ENCODE assay signal across 17 cellular contexts in the genomic region with DNA sequence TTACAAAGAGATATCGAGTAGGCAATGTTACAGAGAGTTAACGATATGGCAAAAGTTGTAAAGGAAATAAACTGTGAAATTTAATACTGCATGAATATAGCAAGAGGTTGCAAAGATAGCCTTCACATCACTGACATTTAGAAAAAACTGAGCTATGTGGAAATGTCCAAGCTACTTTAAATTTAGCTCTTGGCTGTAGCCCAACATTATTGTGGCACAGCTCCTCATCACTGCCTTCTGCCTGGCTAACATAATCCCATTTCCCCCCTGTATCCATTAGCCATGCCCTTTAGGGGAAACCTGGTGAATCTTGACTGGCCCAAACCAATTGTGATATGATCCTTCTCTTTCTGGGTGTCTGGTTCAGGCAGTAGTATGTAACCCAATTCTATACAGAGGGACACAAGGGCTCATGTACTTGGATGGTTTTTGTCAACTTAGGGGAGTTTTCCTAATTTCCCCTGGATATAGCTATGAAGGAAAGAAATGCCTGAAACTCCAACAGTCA.
DNase-seq lines count a peak whose midpoint lies in the region; ATAC-seq and TF ChIP-seq lines count a peak whose summit lies in the region.
"Had no signal": no experiment of that assay in that cellular context is flagged by ENCODE, and none has a peak within 500 bp of the region (broad histone marks: within the 10 kb centered on the region; RNA-seq: fewer than 3 reads in every experiment).

No MANE protein-coding gene starts in this region.

- H3K4me3 ChIP-seq in RWPE2 (ENCODE audit: severe bottlenecking) (no peak overlapping the region), upper lobe of right lung (no peak overlapping the region)
- H3K4me3 ChIP-seq: K562 had no signal

- no peaks in the 10 kb centered on the region for H3K36me3 ChIP-seq in RWPE2 (ENCODE audit: low read depth)
- no peaks in the 10 kb centered on the region for H3K36me3 ChIP-seq in upper lobe of right lung

- H3K9me3 ChIP-seq in RWPE2 (ENCODE audit: severe bottlenecking) (peaks cover 2% of the 10 kb centered on the region), upper lobe of right lung (no peaks in the 10 kb centered on the region)

- peak; percentile 8 for DNase-seq in A172 (ENCODE audit: low spot score)
- DNase-seq in AG20443 (ENCODE audit: low spot score) = peak; percentile 18
- DNase-seq in RWPE2 (ENCODE audit: low spot score) = no peak
- peak; percentile 10 for DNase-seq in cerebellar cortex (ENCODE audit: low spot score)
- DNase-seq in upper lobe of right lung = no peak
- DNase-seq in Right ventricle myocardium superior = no peak
- no peak for DNase-seq in SW480 (ENCODE audit: low spot score)
- DNase-seq: COR-L47; NCI-H1048; NCI-H146; NCI-H2081 treated with DMSO at 0.1 percent for 48 hours; NCI-H524 treated with DMSO at 0.1 percent for 48 hours; NK-92 treated with Interleukin-12 subunit alpha and Interleukin-12 subunit beta, amount 100 ng/mL, for 24 hours; OCI-M1 had no signal

- ATAC-seq in RWPE2 (ENCODE audit: low read depth) (peak; percentile 20; the same call in 1 of the 3 replicates), upper lobe of right lung (no peak), HG02588 (IDR thresholded peaks at IDR 0.05; ENCODE audit: unreplicated experiment) (no peak), Right ventricle myocardium superior (ENCODE audit: poor library complexity) (no peak)
- ATAC-seq: K562 had no signal

- TF ChIP-seq CTCF in RWPE2 (IDR thresholded peaks at IDR 0.05; ENCODE audit: poor library complexity, severe bottlenecking) (no peak), upper lobe of right lung (IDR thresholded peaks at IDR 0.05) (no peak)

- H3K27ac ChIP-seq in RWPE2 (ENCODE audit: poor library complexity, severe bottlenecking) (no peak overlapping the region), upper lobe of right lung (no peak overlapping the region)
- H3K27ac ChIP-seq: RWPE1 had no signal

- H3K27me3 ChIP-seq in RWPE2 (ENCODE audit: insufficient read depth, poor library complexity, severe bottlenecking) (peaks cover 6% of the 10 kb centered on the region), upper lobe of right lung (peaks cover 4% of the 10 kb centered on the region)

- intact Hi-C loops in upper lobe of right lung (cut with DNase I) (no loop called here), Right ventricle myocardium superior (cut with DNase I) (no loop called here)

- no peaks in the 10 kb centered on the region for H3K4me1 ChIP-seq in RWPE2 (ENCODE audit: insufficient read depth, poor library complexity, severe bottlenecking)
- H3K4me1 ChIP-seq in upper lobe of right lung = no peaks in the 10 kb centered on the region

Comparison
In these comparisons a context has a peak if more than half of its experiments do, and no peak if none do; other contexts are left out.
1. DNase-seq: peak in A172 (single experiment), AG20443 (single experiment) and cerebellar cortex (single experiment); none in RWPE2 (single experiment), upper lobe of right lung (single experiment), Right ventricle myocardium superior (single experiment) and SW480 (single experiment).